Comparison of ENCODE assay signal across 1 cellular context in genomic region chr17:37406635-37407455, GRCh38.
TF ChIP-seq lines count a peak whose summit lies in the region.

Gene ACACA, minus strand, starts transcription at chr17:37406836. Its CDS starts 537 bp downstream, at chr17:37406299.
Gene TADA2A, plus strand, starts transcription at chr17:37406886. Its CDS starts 4,480 bp downstream, at chr17:37411366.

TF ChIP-seq in HepG2, 621 proteins besides CTCF, POLR2A, EP300 and RAD21 (continued from another document and continues in another):
- TF ChIP-seq SRSF4 (IDR thresholded peaks at IDR 0.05; ENCODE audit: low read depth, low read length, poor library complexity, severe bottlenecking): no peak
- peak; percentile 91 for TF ChIP-seq ZBTB2 (CRISPR knock-in tag; IDR thresholded peaks at IDR 0.05; ENCODE audit: low read depth)
- TF ChIP-seq SUZ12 (IDR thresholded peaks at IDR 0.05; ENCODE audit: low read depth, low read length): no peak
- peak; percentile 65 for TF ChIP-seq TAF1 (CRISPR knock-in tag; IDR thresholded peaks at IDR 0.05)
- no peak for TF ChIP-seq HNRNPH1 (optimal IDR thresholded peaks at IDR 0.05; ENCODE audit: low read depth, low read length)
- TF ChIP-seq FOXP1 (IDR thresholded peaks at IDR 0.05): no peak
- TF ChIP-seq FOXP1 (CRISPR knock-in tag; IDR thresholded peaks at IDR 0.05): no peak
- peak; percentile 89; the same call in 1 of the 2 replicates for TF ChIP-seq TFDP1 (CRISPR knock-in tag; IDR thresholded peaks at IDR 0.05; ENCODE audit: borderline replicate concordance)
- no peak for TF ChIP-seq ZNF652 (CRISPR knock-in tag; IDR thresholded peaks at IDR 0.05; ENCODE audit: borderline replicate concordance, low read depth)
- TF ChIP-seq ESRRA (CRISPR knock-in tag; IDR thresholded peaks at IDR 0.05; ENCODE audit: low read depth): no peak
- no peak for TF ChIP-seq NR3C1 (CRISPR knock-in tag; IDR thresholded peaks at IDR 0.05)
- TF ChIP-seq CEBPZ (IDR thresholded peaks at IDR 0.05; ENCODE audit: low read length): no peak
- no peak for TF ChIP-seq ARNT (IDR thresholded peaks at IDR 0.05)
- TF ChIP-seq ZFP1 (CRISPR knock-in tag; IDR thresholded peaks at IDR 0.05): no peak
- TF ChIP-seq ATF7-NPFF (CRISPR knock-in tag; IDR thresholded peaks at IDR 0.05; ENCODE audit: low read depth): peak; percentile 76
- TF ChIP-seq ZNF558 (CRISPR knock-in tag; IDR thresholded peaks at IDR 0.05; ENCODE audit: borderline replicate concordance): no peak
- peak; percentile 56; the same call in 1 of the 2 replicates for TF ChIP-seq SP5 (CRISPR knock-in tag; IDR thresholded peaks at IDR 0.05; ENCODE audit: borderline replicate concordance, low read depth)
- 0 out of 2 replicates have a peak, but pooled peaks have one; percentile 18 for TF ChIP-seq DRAP1 (CRISPR knock-in tag; IDR thresholded peaks at IDR 0.05)
- no peak for TF ChIP-seq ZNF343 (CRISPR knock-in tag; IDR thresholded peaks at IDR 0.05)
- TF ChIP-seq ZNF850 (CRISPR knock-in tag; conservative IDR thresholded peaks at IDR 0.05): no peak
- no peak for TF ChIP-seq RELA (CRISPR knock-in tag; IDR thresholded peaks at IDR 0.05)
- TF ChIP-seq RXRA (CRISPR knock-in tag; IDR thresholded peaks at IDR 0.05): peak; percentile 52; the same call in 1 of the 2 replicates
- TF ChIP-seq CCDC6 (CRISPR knock-in tag; IDR thresholded peaks at IDR 0.05): no peak
- no peak for TF ChIP-seq TEF (CRISPR knock-in tag; IDR thresholded peaks at IDR 0.05)
- TF ChIP-seq POLR2G (IDR thresholded peaks at IDR 0.05; ENCODE audit: low read depth, low read length): peak; percentile 81
- no peak for TF ChIP-seq GABPA (IDR thresholded peaks at IDR 0.05; ENCODE audit: low read depth, low read length)
- no peak for TF ChIP-seq GABPA (CRISPR knock-in tag; IDR thresholded peaks at IDR 0.05; ENCODE audit: low read depth)
- TF ChIP-seq ZNF512 (CRISPR knock-in tag; IDR thresholded peaks at IDR 0.05): peak; percentile 54; the same call in 1 of the 2 replicates
- TF ChIP-seq ZNF674 (CRISPR knock-in tag; IDR thresholded peaks at IDR 0.05; ENCODE audit: low read depth): no peak
- 0 out of 2 replicates have a peak, but pooled peaks have one; percentile 51 for TF ChIP-seq HOXA9 (CRISPR knock-in tag; IDR thresholded peaks at IDR 0.05; ENCODE audit: borderline replicate concordance)
- peak; percentile 82; the same call in 1 of the 2 replicates for TF ChIP-seq ZFP82 (CRISPR knock-in tag; IDR thresholded peaks at IDR 0.05; ENCODE audit: borderline replicate concordance)
- TF ChIP-seq HDAC1 (CRISPR knock-in tag; IDR thresholded peaks at IDR 0.05): peak; percentile 62
- TF ChIP-seq SNAPC4 (CRISPR knock-in tag; IDR thresholded peaks at IDR 0.05): no peak
- TF ChIP-seq SMYD3 (CRISPR knock-in tag; IDR thresholded peaks at IDR 0.05): no peak
- TF ChIP-seq ZBTB34 (CRISPR knock-in tag; IDR thresholded peaks at IDR 0.05): no peak
- TF ChIP-seq ZNF331 (CRISPR knock-in tag; IDR thresholded peaks at IDR 0.05): peak; percentile 33; the same call in 1 of the 2 replicates
- TF ChIP-seq ZNF275 (CRISPR knock-in tag; IDR thresholded peaks at IDR 0.05; ENCODE audit: borderline replicate concordance): peak; percentile 49
- no peak for TF ChIP-seq ZNF678 (CRISPR knock-in tag; IDR thresholded peaks at IDR 0.05)
- peak; percentile 44; the same call in 1 of the 2 replicates for TF ChIP-seq ZMAT3 (CRISPR knock-in tag; conservative IDR thresholded peaks at IDR 0.05)
- 0 out of 2 replicates have a peak, but pooled peaks have one; percentile 45 for TF ChIP-seq ZNF747 (CRISPR knock-in tag; IDR thresholded peaks at IDR 0.05; ENCODE audit: borderline replicate concordance)
- no peak for TF ChIP-seq TCF7 (IDR thresholded peaks at IDR 0.05; ENCODE audit: low read depth)
- no peak for TF ChIP-seq CREB1 (IDR thresholded peaks at IDR 0.05)
- TF ChIP-seq CREB1 (CRISPR knock-in tag; IDR thresholded peaks at IDR 0.05): no peak
- TF ChIP-seq MTA3 (CRISPR knock-in tag; IDR thresholded peaks at IDR 0.05): no peak
